ENCODE assay signal across 8 cellular contexts in the genomic region with DNA sequence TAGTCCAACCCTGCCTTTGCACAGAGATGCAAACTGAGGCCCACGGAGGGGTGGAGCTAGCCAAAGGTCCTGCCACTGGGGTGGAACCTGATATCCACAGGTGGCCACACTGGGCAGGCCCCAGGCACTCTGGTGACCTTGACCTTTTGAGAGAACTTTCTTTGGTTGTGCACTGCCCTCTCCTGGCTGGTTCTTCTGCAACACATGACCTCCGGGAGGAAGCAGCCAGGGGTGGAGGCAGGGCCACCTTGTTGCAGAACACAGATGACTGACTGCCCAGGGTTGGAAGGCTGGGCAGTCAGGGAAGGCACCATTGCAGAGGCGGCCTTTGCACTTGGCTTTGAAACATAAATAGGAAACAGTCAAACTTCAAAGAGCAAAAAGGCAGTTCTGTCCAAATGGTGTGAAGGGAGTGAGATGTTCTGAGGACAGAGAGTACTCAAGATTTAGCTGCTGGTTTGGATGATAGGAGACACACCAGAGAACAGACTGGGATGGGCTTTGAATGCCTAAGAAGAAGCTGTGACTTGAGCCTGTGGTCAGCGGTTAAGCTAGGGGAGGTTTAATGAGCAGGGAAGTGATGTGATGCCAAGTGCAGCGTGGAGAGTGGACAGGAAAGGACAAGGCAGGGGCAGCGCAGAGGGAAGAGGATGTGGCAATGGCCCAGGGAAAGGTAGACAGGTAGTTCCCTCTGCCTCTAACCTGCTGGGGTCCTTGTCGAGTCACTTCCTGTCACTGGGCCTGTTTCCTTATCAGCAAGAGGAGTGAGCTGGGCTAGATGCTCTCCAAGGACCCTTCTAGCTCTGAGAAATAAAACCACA. TPM values are rescaled to one million over a fixed set of nuclear protein-coding genes. Genes with fewer than 3 reads are reported as not detected.
A peak's percentile ranks its signal among the peaks of the same experiment; 100 is the strongest.
DNase-seq lines count a peak whose midpoint lies in the region; ATAC-seq and TF ChIP-seq lines count a peak whose summit lies in the region.

No MANE protein-coding gene starts in this region.

- peak overlapping the region in 57 of 59 donors; percentile 5 to 87 (median 62) for H3K27ac ChIP-seq in dorsolateral prefrontal cortex
- H3K27ac ChIP-seq in lung (ENCODE audit: low read depth in 1 of 2, low read length in 1 of 2), result peak overlapping the region in 1 of 2 donors; percentile 20

- ATAC-seq in HG02623 (IDR thresholded peaks at IDR 0.05; ENCODE audit: unreplicated experiment), result peak; percentile 91
- ATAC-seq in lung (ENCODE audit: insufficient read depth, low FRiP score), result peak; percentile 78

- DNase-seq in A172 (ENCODE audit: low spot score), result peak; percentile 86
- DNase-seq in NCI-H146 treated with DMSO at 0.1 percent for 48 hours (lab: John Stamatoyannopoulos, UW; ENCODE audit: unreplicated experiment), result peak; percentile 21
- peak; percentile 14 to 33 for DNase-seq in activated CD4-positive, alpha-beta T cell treated with anti-CD3 and anti-CD28 coated beads for 24 hours (ENCODE audit: low read depth in 2 of 2)
- DNase-seq in dorsolateral prefrontal cortex, result peak; percentile 26 to 87 (median 78)
- DNase-seq in lung (ENCODE audit: low spot score), result peak; percentile 71
- peak; percentile 13 to 37 for DNase-seq in stimulated activated CD8-positive, alpha-beta memory T cell treated with anti-CD3 and anti-CD28 coated beads, Interleukin-2, amount 100 ng/mL, for 48 hours (ENCODE audit: low read depth in 2 of 2)

- intact Hi-C loops in dorsolateral prefrontal cortex (cut with DNase I), result loop anchor here (1.0 to 10.0 kb wide), 5 partner anchors 77 to 218 kb away; no protein-coding TSS in a partner anchor

- 16 to 33% methylated on average over 7 of the region's 7 CpGs for WGBS in lung, 2 donors

- no peaks in the 10 kb centered on the region for H3K4me1 ChIP-seq in lung (ENCODE audit: control insufficient read depth in 2 of 2, insufficient read depth in 2 of 2, low read length in 2 of 2)

- TF ChIP-seq CTCF in GM12873 (IDR thresholded peaks at IDR 0.05; ENCODE audit: insufficient read depth, low read depth, low read length, missing control alignments), result peak; percentile 77
- TF ChIP-seq CTCF in dorsolateral prefrontal cortex (IDR thresholded peaks at IDR 0.05 in 54 of 56, conservative IDR thresholded peaks at IDR 0.05 in 2 of 56; ENCODE audit: low read depth in 1 of 56, partially characterized antibody in 56 of 56), result peak; percentile 41 to 95 (median 84)
- peak; percentile 51 for TF ChIP-seq CTCF in lung (IDR thresholded peaks at IDR 0.05; ENCODE audit: control extremely low read depth, extremely low read depth)

- H3K36me3 ChIP-seq in lung (ENCODE audit: control insufficient read depth in 2 of 2, insufficient read depth in 2 of 2, low read length in 2 of 2), result no peaks in the 10 kb centered on the region

- H3K4me3 ChIP-seq in dorsolateral prefrontal cortex, result no peak overlapping the region
- H3K4me3 ChIP-seq in lung, result no peak overlapping the region

- no peaks in the 10 kb centered on the region for H3K9me3 ChIP-seq in lung (ENCODE audit: control insufficient read depth in 2 of 2, insufficient read depth in 1 of 2, low read length in 1 of 2)

- no peaks in the 10 kb centered on the region for H3K27me3 ChIP-seq in dorsolateral prefrontal cortex
- H3K27me3 ChIP-seq in lung (ENCODE audit: control insufficient read depth, insufficient read depth), result no peaks in the 10 kb centered on the region

RNA-seq across cellular contexts. Expression of a gene that starts 6.8 kb away (rescaled TPM):
- 56.5 and 58.3 TPM in 2 replicates for total RNA-seq in A172 (2014; rRNA removed; shearing (Covaris generic))
- total RNA-seq in dorsolateral prefrontal cortex (10 to 100 TPM; 26.4 to 51.1 (median 35.9) TPM), lung (10 to 100 TPM; 17.0 to 25.3 TPM)
- polyA plus RNA-seq in lung, result 10 to 100 TPM; 13.3 to 14.7 TPM

RNA-seq across cellular contexts. Expression of a gene that starts 48.0 kb away (rescaled TPM):
- 1.9 and 5.0 TPM in 2 replicates for total RNA-seq in A172 (2014; rRNA removed; shearing (Covaris generic))
- total RNA-seq in dorsolateral prefrontal cortex (1 to 10 TPM in 112 of 120 experiments, under 1 TPM in 8; 0.35 to 9.0 (median 2.2) TPM), lung (10 to 100 TPM in 1 of 2 donors, 1 to 10 TPM in 1; 5.7 to 15.4 TPM)
- 1 to 10 TPM in 1 of 2 donors, under 1 TPM in 1; 0.91 to 2.5 TPM for polyA plus RNA-seq in lung

Comparison
In these comparisons a context has a peak if more than half of its experiments do, and no peak if none do; other contexts are left out.
1. DNase-seq: peak in every context shown above with its lines; median percentile 86 in A172; 78 in dorsolateral prefrontal cortex; 71 in lung; 25 in stimulated activated CD8-positive, alpha-beta memory T cell treated with anti-CD3 and anti-CD28 coated beads, Interleukin-2, amount 100 ng/mL, for 48 hours; 24 in activated CD4-positive, alpha-beta T cell treated with anti-CD3 and anti-CD28 coated beads for 24 hours; 21 in NCI-H146 treated with DMSO at 0.1 percent for 48 hours.